1 cellular context compared by ENCODE assay signal in genomic region chr5:98929123-98929981, GRCh38.
TF ChIP-seq lines count a peak whose summit lies in the region.

No MANE protein-coding gene starts in this region.

TF ChIP-seq in HEK293, 187 proteins besides CTCF, POLR2A, EP300 and RAD21 (continued from another document and continues in another):
- TF ChIP-seq ZNF488 (tag by site-specific recombination; IDR thresholded peaks at IDR 0.05), result no peak
- peak; percentile 76; the same call in 1 of the 2 replicates for TF ChIP-seq ZNF391 (tag by site-specific recombination; IDR thresholded peaks at IDR 0.05; ENCODE audit: borderline replicate concordance, low read depth)
- peak; percentile 70; the same call in 1 of the 2 replicates for TF ChIP-seq ZFP69B (tag by site-specific recombination; IDR thresholded peaks at IDR 0.05)
- no peak; the same call in 1 of the 2 replicates for TF ChIP-seq ZNF518A (tag by site-specific recombination; conservative IDR thresholded peaks at IDR 0.05; ENCODE audit: low read depth)
- TF ChIP-seq MYNN (tag by site-specific recombination; IDR thresholded peaks at IDR 0.05; ENCODE audit: borderline replicate concordance), result peak; percentile 38; the same call in 1 of the 2 replicates
- TF ChIP-seq ZNF600 (tag by site-specific recombination; IDR thresholded peaks at IDR 0.05), result peak; percentile 88
- no peak for TF ChIP-seq ZNF404 (tag by site-specific recombination; IDR thresholded peaks at IDR 0.05)
- TF ChIP-seq KLF8 (tag by site-specific recombination; IDR thresholded peaks at IDR 0.05), result peak; percentile 72
- TF ChIP-seq PRDM4 (tag by site-specific recombination; IDR thresholded peaks at IDR 0.05), result peak; percentile 30
- no peak for TF ChIP-seq ZNF558 (tag by site-specific recombination; IDR thresholded peaks at IDR 0.05)
- peak; percentile 90; the same call in 1 of the 2 replicates for TF ChIP-seq ZSCAN5A (tag by site-specific recombination; IDR thresholded peaks at IDR 0.05)
- peak; percentile 55; the same call in 1 of the 2 replicates for TF ChIP-seq EGR2 (tag by site-specific recombination; IDR thresholded peaks at IDR 0.05; ENCODE audit: low read depth)
- TF ChIP-seq ZNF449 (tag by site-specific recombination; IDR thresholded peaks at IDR 0.05), result peak; percentile 32; the same call in 1 of the 2 replicates
- TF ChIP-seq ZNF629 (tag by site-specific recombination; IDR thresholded peaks at IDR 0.05), result peak; percentile 95
- TF ChIP-seq PBX3 (CRISPR knock-in tag; IDR thresholded peaks at IDR 0.05), result peak; percentile 61; the same call in 1 of the 2 replicates
- TF ChIP-seq HOXC10 (CRISPR knock-in tag; IDR thresholded peaks at IDR 0.05), result peak; percentile 89; the same call in 1 of the 2 replicates
- TF ChIP-seq HOXD13 (CRISPR knock-in tag; IDR thresholded peaks at IDR 0.05; ENCODE audit: borderline replicate concordance), result no peak
- TF ChIP-seq ZNF146 (tag by site-specific recombination; IDR thresholded peaks at IDR 0.05), result peak; percentile 54
- peak; percentile 92 for TF ChIP-seq KLF1 (tag by site-specific recombination; IDR thresholded peaks at IDR 0.05)
- TF ChIP-seq AEBP2 (tag by site-specific recombination; IDR thresholded peaks at IDR 0.05; ENCODE audit: borderline replicate concordance), result peak; percentile 21; the same call in 1 of the 2 replicates
- TF ChIP-seq ZNF837 (tag by site-specific recombination; IDR thresholded peaks at IDR 0.05), result no peak
- no peak for TF ChIP-seq ZNF140 (tag by site-specific recombination; IDR thresholded peaks at IDR 0.05)
- peak; percentile 90; the same call in 1 of the 2 replicates for TF ChIP-seq ZNF394 (tag by site-specific recombination; IDR thresholded peaks at IDR 0.05; ENCODE audit: borderline replicate concordance)
- no peak for TF ChIP-seq ZNF174 (tag by site-specific recombination; IDR thresholded peaks at IDR 0.05)
- TF ChIP-seq GFI1B (tag by site-specific recombination; IDR thresholded peaks at IDR 0.05), result 0 out of 2 replicates have a peak, but pooled peaks have one; percentile 25
- peak; percentile 68; the same call in 1 of the 2 replicates for TF ChIP-seq ZBTB10 (tag by site-specific recombination; IDR thresholded peaks at IDR 0.05)
- no peak for TF ChIP-seq TCF7L2 (IDR thresholded peaks at IDR 0.05; ENCODE audit: borderline replicate concordance, low read depth, low read length)
- TF ChIP-seq ZNF621 (tag by site-specific recombination; IDR thresholded peaks at IDR 0.05), result no peak
- no peak for TF ChIP-seq ZNF664 (tag by site-specific recombination; IDR thresholded peaks at IDR 0.05)
- peak; percentile 83; the same call in 1 of the 2 replicates for TF ChIP-seq REPIN1 (tag by site-specific recombination; IDR thresholded peaks at IDR 0.05; ENCODE audit: low read depth)
- TF ChIP-seq ZNF707 (tag by site-specific recombination; IDR thresholded peaks at IDR 0.05), result no peak
- peak; percentile 91 for TF ChIP-seq IKZF3 (tag by site-specific recombination; IDR thresholded peaks at IDR 0.05)
- TF ChIP-seq ZBTB6 (tag by site-specific recombination; IDR thresholded peaks at IDR 0.05), result peak; percentile 49; the same call in 1 of the 2 replicates
- peak; percentile 91 for TF ChIP-seq ZBTB7A (tag by site-specific recombination; IDR thresholded peaks at IDR 0.05; ENCODE audit: low read depth)
- no peak; the same call in 1 of the 2 replicates for TF ChIP-seq YY1 (tag by site-specific recombination; IDR thresholded peaks at IDR 0.05)
- peak; percentile 64; the same call in 1 of the 2 replicates for TF ChIP-seq ZNF580 (tag by site-specific recombination; IDR thresholded peaks at IDR 0.05)
- no peak; the same call in 1 of the 2 replicates for TF ChIP-seq ATF2 (tag by site-specific recombination; IDR thresholded peaks at IDR 0.05; ENCODE audit: low read depth)
- TF ChIP-seq ZFP37 (tag by site-specific recombination; IDR thresholded peaks at IDR 0.05), result peak; percentile 98
- no peak for TF ChIP-seq SCRT1 (tag by site-specific recombination; IDR thresholded peaks at IDR 0.05; ENCODE audit: borderline replicate concordance)
